In genomic region chr16:11748404-11749254, GRCh38 we compare ENCODE assay signal across 14 cellular contexts. TPM values are rescaled to one million over a fixed set of nuclear protein-coding genes. Genes with fewer than 3 reads are reported as not detected.
DNase-seq lines count a peak whose midpoint lies in the region; ATAC-seq and TF ChIP-seq lines count a peak whose summit lies in the region.
"Had no signal": no experiment of that assay in that cellular context is flagged by ENCODE, and none has a peak within 500 bp of the region (broad histone marks: within the 10 kb centered on the region; RNA-seq: fewer than 3 reads in every experiment).

No MANE protein-coding gene starts in this region.

- H3K9me3 ChIP-seq in cardiac muscle cell (ENCODE audit: low read depth) (no peaks in the 10 kb centered on the region), right atrium auricular region (no peaks in the 10 kb centered on the region), liver (ENCODE audit: control insufficient read depth in 4 of 4, low read length in 3 of 4) (no peaks in the 10 kb centered on the region), transverse colon (no peaks in the 10 kb centered on the region)
- H3K9me3 ChIP-seq: heart left ventricle, lower lobe of right lung had no signal

- peak; percentile 16 for TF ChIP-seq POLR2A in transverse colon (IDR thresholded peaks at IDR 0.05)

- in situ Hi-C loops in transverse colon (cut with MboI; ENCODE audit: low pct_ligation_motif_present in 1 of 4, low pct_unique_long_range_greater_than_20kb in 1 of 4, low sequenced_read_pairs in 3 of 4) = no loop called here

- TF ChIP-seq CTCF in cardiac muscle cell (IDR thresholded peaks at IDR 0.05; ENCODE audit: low read depth, low read length) (no peak), right atrium auricular region (IDR thresholded peaks at IDR 0.05) (no peak), liver (IDR thresholded peaks at IDR 0.05; ENCODE audit: low read depth, low read length, missing input control) (no peak), transverse colon (IDR thresholded peaks at IDR 0.05) (no peak)

- H3K4me3 ChIP-seq in cardiac muscle cell = no peak overlapping the region
- no peak overlapping the region for H3K4me3 ChIP-seq in right atrium auricular region
- H3K4me3 ChIP-seq in liver (ENCODE audit: low read depth in 1 of 3, low read length in 3 of 3) = no peak overlapping the region
- H3K4me3 ChIP-seq in transverse colon = peak overlapping the region in 1 of 4 donors; percentile 21
- H3K4me3 ChIP-seq: heart left ventricle, lower lobe of right lung had no signal

- H3K36me3 ChIP-seq in cardiac muscle cell (peaks cover 42% of the 10 kb centered on the region), right atrium auricular region (peaks cover 38% of the 10 kb centered on the region), liver (ENCODE audit: control insufficient read depth in 4 of 4, insufficient read depth in 3 of 4, low read depth in 1 of 4, low read length in 3 of 4) (peaks cover 3 to 23% (median 20%) of the 10 kb centered on the region in 4 donors), transverse colon (peaks cover 0 to 29% (median 11%) of the 10 kb centered on the region in 4 donors)

- H3K27ac Mint-ChIP-seq in activated CD4-positive, alpha-beta memory T cell treated with anti-CD3 and anti-CD28 coated beads, Interleukin-2, amount 10 ng/mL, durations not matched to agents 7 days and 5 days = peak overlapping the region; percentile 62

- H3K36me3 Mint-ChIP-seq in activated CD4-positive, alpha-beta memory T cell treated with anti-CD3 and anti-CD28 coated beads, Interleukin-2, amount 10 ng/mL, durations not matched to agents 7 days and 5 days (ENCODE audit: low read depth) = peaks cover 44% of the 10 kb centered on the region

- no peak overlapping the region for H3K4me3 Mint-ChIP-seq in activated CD4-positive, alpha-beta memory T cell treated with anti-CD3 and anti-CD28 coated beads, Interleukin-2, amount 10 ng/mL, durations not matched to agents 7 days and 5 days

- TF ChIP-seq RAD21 in liver (IDR thresholded peaks at IDR 0.05) = peak in 1 of 2 donors; percentile 26

- ATAC-seq in GM21825 (IDR thresholded peaks at IDR 0.05; ENCODE audit: unreplicated experiment) (no peak), HG03354 (IDR thresholded peaks at IDR 0.05; ENCODE audit: poor library complexity, severe bottlenecking, unreplicated experiment) (no peak), HG03442 (IDR thresholded peaks at IDR 0.05; ENCODE audit: unreplicated experiment) (no peak)
- ATAC-seq: heart left ventricle, lower lobe of right lung had no signal

- H3K4me1 Mint-ChIP-seq in activated CD4-positive, alpha-beta memory T cell treated with anti-CD3 and anti-CD28 coated beads, Interleukin-2, amount 10 ng/mL, durations not matched to agents 7 days and 5 days = peaks cover 28% of the 10 kb centered on the region

- DNase-seq in cardiac muscle cell (ENCODE audit: low read depth in 1 of 2, low spot score in 1 of 2) = no peak
- no peak for DNase-seq in right atrium auricular region (ENCODE audit: low spot score)
- DNase-seq in activated CD4-positive, alpha-beta memory T cell treated with anti-CD3 and anti-CD28 coated beads, Interleukin-2, amount 10 ng/mL, durations not matched to agents 7 days and 5 days = peak; percentile 27
- DNase-seq in transverse colon = peak; percentile 59
- DNase-seq: activated CD4-positive, alpha-beta T cell treated with anti-CD3 and anti-CD28 coated beads for 1 hour; activated effector memory CD4-positive, alpha-beta T cell treated with anti-CD3 and anti-CD28 coated beads, Interleukin-2, amount 50 U/mL, for 16 hours; heart left ventricle; lower lobe of right lung; NCI-H2029; stimulated activated naive CD4-positive, alpha-beta T cell had no signal

- H3K9me3 Mint-ChIP-seq in activated CD4-positive, alpha-beta memory T cell treated with anti-CD3 and anti-CD28 coated beads, Interleukin-2, amount 10 ng/mL, durations not matched to agents 7 days and 5 days = no peaks in the 10 kb centered on the region

- intact Hi-C loops in transverse colon (cut with DNase I; ENCODE audit: low total_unique reads) = no loop called here

- 52% methylated on average over 13 of the region's 13 CpGs for WGBS in liver
- WGBS in transverse colon (ENCODE audit: low coverage in 1 of 2), 2 donors = 80% methylated on average over 13 of the region's 13 CpGs; no CpG with 5 or more reads in 1 of the 2 donors

- CTCF ChIA-PET in activated CD4-positive, alpha-beta memory T cell treated with anti-CD3 and anti-CD28 coated beads, Interleukin-2, amount 10 ng/mL, durations not matched to agents 7 days and 5 days (lab: Charles Lee) = interaction anchor here (0.7 to 1.1 kb wide), 4 partner anchors 9 to 319 kb away, joined by 3 to 5 read pairs (median 3); partner anchors contain the start of gene ZC3H7A

- H3K4me1 ChIP-seq in cardiac muscle cell (ENCODE audit: low read depth) (no peaks in the 10 kb centered on the region), right atrium auricular region (peaks cover 0 to 4% of the 10 kb centered on the region in 2 donors), liver (ENCODE audit: control insufficient read depth in 4 of 4, insufficient read depth in 4 of 4, low read length in 3 of 4) (peaks cover 5 to 49% (median 27%) of the 10 kb centered on the region in 4 donors), transverse colon (peaks cover 0 to 39% (median 15%) of the 10 kb centered on the region in 4 donors)

- POLR2A ChIA-PET in activated CD4-positive, alpha-beta memory T cell treated with anti-CD3 and anti-CD28 coated beads, Interleukin-2, amount 10 ng/mL, durations not matched to agents 7 days and 5 days (lab: Charles Lee) = interaction anchor here (0.8 to 1.2 kb wide), 2 partner anchors 10 to 33 kb away, joined by 3 read pairs; no protein-coding TSS in a partner anchor

- peak overlapping the region; percentile 62 to 88 for H3K9ac ChIP-seq in liver (ENCODE audit: low read depth in 1 of 2, low read length in 2 of 2)

- no peaks in the 10 kb centered on the region for H3K27me3 Mint-ChIP-seq in activated CD4-positive, alpha-beta memory T cell treated with anti-CD3 and anti-CD28 coated beads, Interleukin-2, amount 10 ng/mL, durations not matched to agents 7 days and 5 days

- TF ChIP-seq EP300 in transverse colon (IDR thresholded peaks at IDR 0.05; ENCODE audit: low read depth) = no peak

- peak overlapping the region; percentile 62 for H3K27ac ChIP-seq in cardiac muscle cell
- no peak overlapping the region for H3K27ac ChIP-seq in right atrium auricular region
- H3K27ac ChIP-seq in liver (ENCODE audit: low read depth in 1 of 2, low read length in 2 of 2) = peak overlapping the region; percentile 94 to 95
- H3K27ac ChIP-seq in transverse colon = peak overlapping the region; percentile 64 to 85 (median 76)
- H3K27ac ChIP-seq: lower lobe of right lung had no signal

- H3K27me3 ChIP-seq in cardiac muscle cell = no peaks in the 10 kb centered on the region
- no peaks in the 10 kb centered on the region for H3K27me3 ChIP-seq in right atrium auricular region
- no peaks in the 10 kb centered on the region for H3K27me3 ChIP-seq in liver (ENCODE audit: control insufficient read depth in 4 of 4, insufficient read depth in 4 of 4, low read length in 3 of 4)
- H3K27me3 ChIP-seq in transverse colon = no peaks in the 10 kb centered on the region
- H3K27me3 ChIP-seq: heart left ventricle had no signal

TF ChIP-seq in liver, 16 proteins besides CTCF, POLR2A, EP300 and RAD21 (continues in another document):
- TF ChIP-seq YY1 (IDR thresholded peaks at IDR 0.05) = peak; percentile 43
- no peak for TF ChIP-seq TAF1 (conservative IDR thresholded peaks at IDR 0.05)
- peak; percentile 74 to 77 for TF ChIP-seq RXRA (IDR thresholded peaks at IDR 0.05)
- peak in 1 of 2 donors; percentile 41 for TF ChIP-seq EGR1 (IDR thresholded peaks at IDR 0.05; ENCODE audit: low read depth in 2 of 2)
- TF ChIP-seq HNF4G (IDR thresholded peaks at IDR 0.05) = peak; percentile 74
- peak; percentile 18 to 33 for TF ChIP-seq JUND (IDR thresholded peaks at IDR 0.05)
- peak; percentile 20 for TF ChIP-seq FOXA1 (IDR thresholded peaks at IDR 0.05)
- peak; percentile 94 to 95 for TF ChIP-seq HNF4A (conservative IDR thresholded peaks at IDR 0.05)
- TF ChIP-seq, protein P1, sequence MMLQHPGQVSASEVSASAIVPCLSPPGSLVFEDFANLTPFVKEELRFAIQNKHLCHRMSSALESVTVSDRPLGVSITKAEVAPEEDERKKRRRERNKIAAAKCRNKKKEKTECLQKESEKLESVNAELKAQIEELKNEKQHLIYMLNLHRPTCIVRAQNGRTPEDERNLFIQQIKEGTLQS (IDR thresholded peaks at IDR 0.05) = no peak
- peak; percentile 14 for TF ChIP-seq FOXA2 (IDR thresholded peaks at IDR 0.05)
- no peak for TF ChIP-seq GABPA (IDR thresholded peaks at IDR 0.05 in 1 of 2, conservative IDR thresholded peaks at IDR 0.05 in 1 of 2)
- TF ChIP-seq, protein P2, sequence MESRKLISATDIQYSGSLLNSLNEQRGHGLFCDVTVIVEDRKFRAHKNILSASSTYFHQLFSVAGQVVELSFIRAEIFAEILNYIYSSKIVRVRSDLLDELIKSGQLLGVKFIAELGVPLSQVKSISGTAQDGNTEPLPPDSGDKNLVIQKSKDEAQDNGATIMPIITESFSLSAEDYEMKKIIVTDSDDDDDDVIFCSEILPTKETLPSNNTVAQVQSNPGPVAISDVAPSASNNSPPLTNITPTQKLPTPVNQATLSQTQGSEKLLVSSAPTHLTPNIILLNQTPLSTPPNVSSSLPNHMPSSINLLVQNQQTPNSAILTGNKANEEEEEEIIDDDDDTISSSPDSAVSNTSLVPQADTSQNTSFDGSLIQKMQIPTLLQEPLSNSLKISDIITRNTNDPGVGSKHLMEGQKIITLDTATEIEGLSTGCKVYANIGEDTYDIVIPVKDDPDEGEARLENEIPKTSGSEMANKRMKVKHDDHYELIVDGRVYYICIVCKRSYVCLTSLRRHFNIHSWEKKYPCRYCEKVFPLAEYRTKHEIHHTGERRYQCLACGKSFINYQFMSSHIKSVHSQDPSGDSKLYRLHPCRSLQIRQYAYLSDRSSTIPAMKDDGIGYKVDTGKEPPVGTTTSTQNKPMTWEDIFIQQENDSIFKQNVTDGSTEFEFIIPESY (IDR thresholded peaks at IDR 0.05) = peak; percentile 58

RNA-seq across cellular contexts. Expression of gene TXNDC11, which starts 6.0 kb away (rescaled TPM):
- total RNA-seq in cardiac muscle cell = 43.0 and 46.6 TPM in 2 replicates
- 26.6 and 29.4 TPM in 2 replicates for polyA plus RNA-seq in cardiac muscle cell
- total RNA-seq in right atrium auricular region = 10 to 100 TPM; 29.5 to 38.1 TPM
- 10 to 100 TPM; 45.3 to 46.6 TPM for total RNA-seq in activated CD4-positive, alpha-beta memory T cell treated with anti-CD3 and anti-CD28 coated beads, Interleukin-2, amount 10 ng/mL, durations not matched to agents 7 days and 5 days
- 10 to 100 TPM; 26.4 to 61.1 TPM for total RNA-seq in liver
- polyA plus RNA-seq in liver = 10 to 100 TPM; 35.9 to 63.5 TPM
- 100 to 1,000 TPM in 1 of 4 donors, 10 to 100 TPM in 3; 66.8 to 105 (median 71.1) TPM for total RNA-seq in transverse colon

RNA-seq across cellular contexts. Expression of gene ZC3H7A, which starts 48.4 kb away (rescaled TPM):
- total RNA-seq in cardiac muscle cell (36.5 and 55.5 TPM in 2 replicates), right atrium auricular region (10 to 100 TPM; 29.0 to 32.1 TPM), liver (10 to 100 TPM; 33.3 to 37.7 TPM), transverse colon (10 to 100 TPM; 38.1 to 92.0 (median 63.3) TPM)
- polyA plus RNA-seq in cardiac muscle cell (44.7 and 73.5 TPM in 2 replicates), liver (10 to 100 TPM; 12.4 to 16.1 TPM)
- total RNA-seq in activated CD4-positive, alpha-beta memory T cell treated with anti-CD3 and anti-CD28 coated beads, Interleukin-2, amount 10 ng/mL, durations not matched to agents 7 days and 5 days = 10 to 100 TPM; 68.9 to 70.9 TPM

Comparison
In these comparisons a context has a peak if more than half of its experiments do, and no peak if none do; other contexts are left out.
1. H3K27ac ChIP-seq: peak in cardiac muscle cell (single experiment), liver (2 of 2) and transverse colon (4 of 4); none in right atrium auricular region (0 of 2).
2. DNase-seq: peak in activated CD4-positive, alpha-beta memory T cell treated with anti-CD3 and anti-CD28 coated beads, Interleukin-2, amount 10 ng/mL, durations not matched to agents 7 days and 5 days (single experiment) and transverse colon (single experiment); none in cardiac muscle cell (0 of 2) and right atrium auricular region (single experiment).